In the genomic region with DNA sequence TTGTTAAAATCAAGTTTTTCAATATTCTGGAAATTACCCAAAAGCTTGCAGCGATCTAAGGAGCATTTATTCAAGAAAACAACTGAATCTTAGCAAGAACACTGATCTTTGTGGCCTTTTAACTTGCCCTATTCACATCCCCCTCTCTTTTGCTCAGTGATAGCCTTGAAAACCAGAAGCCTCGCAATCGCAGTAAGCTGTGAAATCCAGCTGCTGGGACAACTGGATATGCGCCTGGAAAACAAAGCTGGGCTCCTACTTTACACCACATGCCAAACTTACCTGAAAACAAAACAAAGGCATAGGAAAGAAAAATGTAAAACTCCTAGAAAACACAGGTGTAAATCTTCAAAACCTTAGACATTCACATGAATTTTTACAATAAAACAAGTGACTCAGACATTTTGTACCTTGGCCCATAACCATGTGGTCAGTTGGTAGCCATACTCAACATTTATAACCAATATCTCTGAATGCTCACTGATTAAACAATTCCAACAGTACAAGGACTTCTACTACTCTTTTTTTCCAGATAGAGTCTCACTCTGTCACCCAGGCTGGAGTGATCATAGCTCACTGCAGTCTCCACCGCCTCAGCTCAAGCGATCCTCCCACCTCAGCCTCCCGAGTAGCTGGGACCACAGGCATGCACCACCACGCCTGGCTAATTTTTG, we compare ENCODE assay signal across 27 cellular contexts. TPM values are rescaled to one million over a fixed set of nuclear protein-coding genes. Genes with fewer than 3 reads are reported as not detected.
"Had no signal": no experiment of that assay in that cellular context is flagged by ENCODE, and none has a peak within 500 bp of the region (broad histone marks: within the 10 kb centered on the region; RNA-seq: fewer than 3 reads in every experiment).

No MANE protein-coding gene starts in this region.

- FAIRE-seq: HTR-8/SVneo, K562 had no signal

- H3K9me3 ChIP-seq: SK-N-SH had no signal

- H3K27ac ChIP-seq: HL-60, RWPE1 had no signal

- H3K4me3 Mint-ChIP-seq: IgD-negative memory B cell had no signal

- H3K27me3 Mint-ChIP-seq: IgD-negative memory B cell had no signal

- DNase-seq: MV-4-11, NCI-H1048, NCI-H1105, NCI-H1417, NCI-H1436 treated with DMSO at 0.1 percent for 48 hours, NCI-H1694, NCI-H187 treated with DMSO at 0.1 percent for 48 hours, NCI-H2029 treated with DMSO at 0.1 percent for 48 hours, NCI-H2107, NCI-H2171, NCI-H226, NCI-H446, NCI-H510A, NCI-H524 treated with DMSO at 0.1 percent for 48 hours, NCI-H69, NCI-H774, SHP77, SK-N-SH, SW 1271 had no signal

- ATAC-seq: K562, Panc1 had no signal

- H3K4me3 ChIP-seq: K562 had no signal

RNA-seq across cellular contexts. Expression of gene ZCCHC18, which starts 28.9 kb away (rescaled TPM):
- total RNA-seq: K562, LHCN-M2, MCF 10A had no signal
- polyA plus RNA-seq: K562 had no signal
